ENCODE assay signal across 3 cellular contexts in genomic region chr1:97356309-97356708, GRCh38.
"Had no signal": no experiment of that assay in that cellular context is flagged by ENCODE, and none has a peak within 500 bp of the region (broad histone marks: within the 10 kb centered on the region; RNA-seq: fewer than 3 reads in every experiment).

No MANE protein-coding gene starts in this region.

- ATAC-seq: GM12878 had no signal

- DNase-seq: GDM1, GF-D8 had no signal
